In genomic region chr12:68018315-68018714, GRCh38 we compare ENCODE assay signal across 21 cellular contexts. TPM values are rescaled to one million over a fixed set of nuclear protein-coding genes. Genes with fewer than 3 reads are reported as not detected.
DNase-seq lines count a peak whose midpoint lies in the region; ATAC-seq, FAIRE-seq and TF ChIP-seq lines count a peak whose summit lies in the region.
"Had no signal": no experiment of that assay in that cellular context is flagged by ENCODE, and none has a peak within 500 bp of the region (broad histone marks: within the 10 kb centered on the region; RNA-seq: fewer than 3 reads in every experiment).

No MANE protein-coding gene starts in this region.

- H3K27ac ChIP-seq in CD8-positive, alpha-beta T cell (ENCODE audit: low read depth, low read length) = no peak overlapping the region
- H3K27ac ChIP-seq in lower lobe of right lung = no peak overlapping the region
- H3K27ac ChIP-seq: BLaER1, HL-60 had no signal

- H3K9me3 ChIP-seq in CD8-positive, alpha-beta T cell (ENCODE audit: low read length) = no peaks in the 10 kb centered on the region
- H3K9me3 ChIP-seq in lower lobe of right lung = no peaks in the 10 kb centered on the region

- H3K4me3 Mint-ChIP-seq in activated CD4-positive, alpha-beta T cell treated with anti-CD3 and anti-CD28 coated beads, Interleukin-2, amount 10 ng/mL, durations not matched to agents 24 days and 14 days = no peak overlapping the region
- no peak overlapping the region for H3K4me3 Mint-ChIP-seq in CD8-positive, alpha-beta T cell
- H3K4me3 Mint-ChIP-seq in central memory CD8-positive, alpha-beta T cell = no peak overlapping the region
- H3K4me3 Mint-ChIP-seq in stimulated activated effector memory CD8-positive, alpha-beta T cell treated with anti-CD3 and anti-CD28 coated beads, Interleukin-12 subunit alpha, Interleukin-12 subunit beta, amount 100 ng/mL, for 72 hours = no peak overlapping the region
- H3K4me3 Mint-ChIP-seq: CD14-positive monocyte; CD4-positive, alpha-beta memory T cell; GM23338; HFFc6 had no signal

- peaks cover 2% of the 10 kb centered on the region for H3K36me3 Mint-ChIP-seq in activated CD4-positive, alpha-beta T cell treated with anti-CD3 and anti-CD28 coated beads, Interleukin-2, amount 10 ng/mL, durations not matched to agents 24 days and 14 days (ENCODE audit: low read depth)
- peaks cover 35% of the 10 kb centered on the region for H3K36me3 Mint-ChIP-seq in CD8-positive, alpha-beta T cell
- H3K36me3 Mint-ChIP-seq in central memory CD8-positive, alpha-beta T cell (ENCODE audit: insufficient read depth) = peaks cover 16% of the 10 kb centered on the region
- H3K36me3 Mint-ChIP-seq in stimulated activated effector memory CD8-positive, alpha-beta T cell treated with anti-CD3 and anti-CD28 coated beads, Interleukin-12 subunit alpha, Interleukin-12 subunit beta, amount 100 ng/mL, for 72 hours = no peaks in the 10 kb centered on the region
- H3K36me3 Mint-ChIP-seq: CD14-positive monocyte had no signal

- no peaks in the 10 kb centered on the region for H3K36me3 ChIP-seq in CD8-positive, alpha-beta T cell (ENCODE audit: insufficient read depth, low read length)
- no peaks in the 10 kb centered on the region for H3K36me3 ChIP-seq in lower lobe of right lung
- H3K36me3 ChIP-seq: BLaER1 had no signal

- DNase-seq in activated CD4-positive, alpha-beta T cell treated with anti-CD3 and anti-CD28 coated beads, Interleukin-2, amount 10 ng/mL, durations not matched to agents 24 days and 14 days = no peak
- DNase-seq in activated CD4-positive, alpha-beta T cell treated with anti-CD3 and anti-CD28 coated beads for 1 hour = no peak
- no peak for DNase-seq in CD8-positive, alpha-beta T cell
- no peak for DNase-seq in central memory CD8-positive, alpha-beta T cell (ENCODE audit: low spot score in 2 of 2)
- no peak for DNase-seq in stimulated activated effector memory CD8-positive, alpha-beta T cell treated with anti-CD3 and anti-CD28 coated beads, Interleukin-12 subunit alpha, Interleukin-12 subunit beta, amount 100 ng/mL, for 72 hours (ENCODE audit: low spot score in 2 of 2)
- DNase-seq in H54 (ENCODE audit: insufficient read length, low spot score) = no peak
- no peak for DNase-seq in lower lobe of right lung
- DNase-seq: 8988T; Calu3; CD4-positive, alpha-beta memory T cell; DMS79 treated with DMSO at 0.1 percent for 48 hours; GF-D8; H7; HFFc6 had no signal

- H3K4me1 ChIP-seq in CD8-positive, alpha-beta T cell (ENCODE audit: insufficient read depth, low read length) = no peaks in the 10 kb centered on the region
- H3K4me1 ChIP-seq in lower lobe of right lung = no peaks in the 10 kb centered on the region

- H3K27ac Mint-ChIP-seq in activated CD4-positive, alpha-beta T cell treated with anti-CD3 and anti-CD28 coated beads, Interleukin-2, amount 10 ng/mL, durations not matched to agents 24 days and 14 days = peak overlapping the region; percentile 30
- peak overlapping the region; percentile 30 for H3K27ac Mint-ChIP-seq in CD8-positive, alpha-beta T cell
- H3K27ac Mint-ChIP-seq in central memory CD8-positive, alpha-beta T cell (ENCODE audit: low read depth) = no peak overlapping the region
- peak overlapping the region; percentile 63 for H3K27ac Mint-ChIP-seq in stimulated activated effector memory CD8-positive, alpha-beta T cell treated with anti-CD3 and anti-CD28 coated beads, Interleukin-12 subunit alpha, Interleukin-12 subunit beta, amount 100 ng/mL, for 72 hours
- H3K27ac Mint-ChIP-seq: CD14-positive monocyte; CD4-positive, alpha-beta memory T cell; GM23338; HFFc6 had no signal

- FAIRE-seq in H54 (lab: Jason Lieb, UNC) = no peak

- intact Hi-C loops in activated CD4-positive, alpha-beta T cell treated with anti-CD3 and anti-CD28 coated beads, Interleukin-2, amount 10 ng/mL, durations not matched to agents 24 days and 14 days (cut with micrococcal nuclease) = loop anchor here (2.0 kb wide), 1 partner anchor 18 kb away; no protein-coding TSS in a partner anchor
- intact Hi-C loops in CD8-positive, alpha-beta T cell (cut with DNase I, micrococcal nuclease) = no loop called here
- intact Hi-C loops in lower lobe of right lung (cut with DNase I) = no loop called here

- no peak for TF ChIP-seq CTCF in CD8-positive, alpha-beta T cell (IDR thresholded peaks at IDR 0.05)
- no peak for TF ChIP-seq CTCF in lower lobe of right lung (IDR thresholded peaks at IDR 0.05)

- TF ChIP-seq POLR2A in H54 (IDR thresholded peaks at IDR 0.05; ENCODE audit: low read depth, low read length) = no peak

- H3K4me3 ChIP-seq in CD8-positive, alpha-beta T cell (ENCODE audit: low read depth, low read length) = no peak overlapping the region
- no peak overlapping the region for H3K4me3 ChIP-seq in lower lobe of right lung
- H3K4me3 ChIP-seq: BLaER1, GM23338 had no signal

- H3K27me3 ChIP-seq in CD8-positive, alpha-beta T cell (ENCODE audit: insufficient read depth, low read length) = no peaks in the 10 kb centered on the region
- no peaks in the 10 kb centered on the region for H3K27me3 ChIP-seq in lower lobe of right lung (ENCODE audit: low read depth)
- H3K27me3 ChIP-seq: BLaER1 had no signal

- H3K27me3 Mint-ChIP-seq in activated CD4-positive, alpha-beta T cell treated with anti-CD3 and anti-CD28 coated beads, Interleukin-2, amount 10 ng/mL, durations not matched to agents 24 days and 14 days = no peaks in the 10 kb centered on the region
- H3K27me3 Mint-ChIP-seq in CD8-positive, alpha-beta T cell (ENCODE audit: low read depth) = no peaks in the 10 kb centered on the region
- H3K27me3 Mint-ChIP-seq in central memory CD8-positive, alpha-beta T cell = no peaks in the 10 kb centered on the region
- H3K27me3 Mint-ChIP-seq: CD4-positive, alpha-beta memory T cell had no signal

- POLR2A ChIA-PET in CD8-positive, alpha-beta T cell (lab: Charles Lee) = no interaction called here

- CTCF ChIA-PET in CD8-positive, alpha-beta T cell (lab: Charles Lee) = no interaction called here

- ATAC-seq in CD8-positive, alpha-beta T cell = no peak
- ATAC-seq in central memory CD8-positive, alpha-beta T cell (replicated peaks; ENCODE audit: extremely low read depth, poor library complexity, severe bottlenecking) = peak; percentile 24
- peak; percentile 84 for ATAC-seq in stimulated activated effector memory CD8-positive, alpha-beta T cell treated with anti-CD3 and anti-CD28 coated beads, Interleukin-12 subunit alpha, Interleukin-12 subunit beta, amount 100 ng/mL, for 72 hours
- ATAC-seq in lower lobe of right lung = no peak
- ATAC-seq: GM23338, HCT116 had no signal

- peaks cover 4% of the 10 kb centered on the region for H3K4me1 Mint-ChIP-seq in activated CD4-positive, alpha-beta T cell treated with anti-CD3 and anti-CD28 coated beads, Interleukin-2, amount 10 ng/mL, durations not matched to agents 24 days and 14 days
- H3K4me1 Mint-ChIP-seq in CD8-positive, alpha-beta T cell (ENCODE audit: low read depth) = peaks cover 5% of the 10 kb centered on the region
- peaks cover 20% of the 10 kb centered on the region for H3K4me1 Mint-ChIP-seq in central memory CD8-positive, alpha-beta T cell
- H3K4me1 Mint-ChIP-seq in stimulated activated effector memory CD8-positive, alpha-beta T cell treated with anti-CD3 and anti-CD28 coated beads, Interleukin-12 subunit alpha, Interleukin-12 subunit beta, amount 100 ng/mL, for 72 hours = peaks cover 31% of the 10 kb centered on the region
- H3K4me1 Mint-ChIP-seq: CD14-positive monocyte; CD4-positive, alpha-beta memory T cell; GM23338 had no signal

- peaks cover 22% of the 10 kb centered on the region for H3K9me3 Mint-ChIP-seq in activated CD4-positive, alpha-beta T cell treated with anti-CD3 and anti-CD28 coated beads, Interleukin-2, amount 10 ng/mL, durations not matched to agents 24 days and 14 days
- H3K9me3 Mint-ChIP-seq in CD8-positive, alpha-beta T cell = no peaks in the 10 kb centered on the region
- H3K9me3 Mint-ChIP-seq in central memory CD8-positive, alpha-beta T cell = no peaks in the 10 kb centered on the region
- peaks cover 3% of the 10 kb centered on the region for H3K9me3 Mint-ChIP-seq in stimulated activated effector memory CD8-positive, alpha-beta T cell treated with anti-CD3 and anti-CD28 coated beads, Interleukin-12 subunit alpha, Interleukin-12 subunit beta, amount 100 ng/mL, for 72 hours
- H3K9me3 Mint-ChIP-seq: GM23338, HFFc6 had no signal

RNA-seq across cellular contexts. Expression of gene IFNG-AS1, which starts 29.1 kb away (rescaled TPM):
- not detected in 2 replicates for total RNA-seq in activated CD4-positive, alpha-beta T cell treated with anti-CD3 and anti-CD28 coated beads, Interleukin-2, amount 10 ng/mL, durations not matched to agents 24 days and 14 days
- total RNA-seq in CD8-positive, alpha-beta T cell = 1 to 10 TPM; 2.1 to 3.0 TPM
- total RNA-seq in lower lobe of right lung = not detected
- total RNA-seq: A673, Calu3, GM23338, H7, HFFc6, HT1080 had no signal

Comparison
In these comparisons a context has a peak if more than half of its experiments do, and no peak if none do; other contexts are left out.
1. ATAC-seq: peak in central memory CD8-positive, alpha-beta T cell (single experiment) and stimulated activated effector memory CD8-positive, alpha-beta T cell treated with anti-CD3 and anti-CD28 coated beads, Interleukin-12 subunit alpha, Interleukin-12 subunit beta, amount 100 ng/mL, for 72 hours (single experiment); none in CD8-positive, alpha-beta T cell (single experiment) and lower lobe of right lung (0 of 2).